ENCODE assay signal across 1 cellular context in the genomic region with DNA sequence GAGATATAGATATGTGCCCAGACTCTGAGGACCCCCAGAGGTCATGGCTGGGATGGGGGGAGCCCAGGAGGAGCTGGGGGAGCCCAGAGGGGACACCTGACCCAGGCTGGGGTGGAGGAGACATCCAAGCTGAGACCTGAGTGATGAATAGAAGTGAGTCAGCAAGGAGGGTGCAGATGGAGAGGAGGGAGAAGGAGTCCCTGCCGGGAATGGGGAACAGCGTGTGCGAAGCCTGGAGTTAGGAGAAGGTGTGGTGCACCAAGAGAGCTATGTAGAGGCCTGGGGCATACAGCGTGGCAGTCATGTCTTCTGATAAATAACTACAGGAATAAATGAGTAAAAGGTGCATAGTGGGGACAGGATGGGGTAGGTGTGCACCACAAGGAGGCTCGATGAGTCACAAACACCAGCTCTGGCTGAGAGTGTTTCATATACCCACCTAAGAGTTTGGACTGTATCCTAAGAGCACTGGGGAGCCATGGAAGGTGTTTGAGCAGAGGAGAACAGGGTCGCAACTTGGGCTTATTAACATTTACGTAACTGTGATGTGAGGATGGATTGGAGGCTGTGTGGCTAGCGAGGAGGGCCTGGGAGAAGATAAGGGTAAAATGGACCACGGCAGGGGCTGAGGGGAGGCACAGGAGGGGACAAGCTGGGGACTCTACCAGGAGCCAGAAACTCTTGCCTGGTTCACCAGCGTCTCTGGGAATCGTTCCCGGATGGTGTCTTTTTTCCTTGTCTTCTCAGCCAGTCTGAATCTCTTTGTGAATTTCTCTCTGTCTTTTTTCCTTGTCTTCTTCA.
TF ChIP-seq lines count a peak whose summit lies in the region.

No MANE protein-coding gene starts in this region.

TF ChIP-seq in K562, 482 proteins besides CTCF, POLR2A, EP300 and RAD21 (continued from another document):
- TF ChIP-seq, protein P1, sequence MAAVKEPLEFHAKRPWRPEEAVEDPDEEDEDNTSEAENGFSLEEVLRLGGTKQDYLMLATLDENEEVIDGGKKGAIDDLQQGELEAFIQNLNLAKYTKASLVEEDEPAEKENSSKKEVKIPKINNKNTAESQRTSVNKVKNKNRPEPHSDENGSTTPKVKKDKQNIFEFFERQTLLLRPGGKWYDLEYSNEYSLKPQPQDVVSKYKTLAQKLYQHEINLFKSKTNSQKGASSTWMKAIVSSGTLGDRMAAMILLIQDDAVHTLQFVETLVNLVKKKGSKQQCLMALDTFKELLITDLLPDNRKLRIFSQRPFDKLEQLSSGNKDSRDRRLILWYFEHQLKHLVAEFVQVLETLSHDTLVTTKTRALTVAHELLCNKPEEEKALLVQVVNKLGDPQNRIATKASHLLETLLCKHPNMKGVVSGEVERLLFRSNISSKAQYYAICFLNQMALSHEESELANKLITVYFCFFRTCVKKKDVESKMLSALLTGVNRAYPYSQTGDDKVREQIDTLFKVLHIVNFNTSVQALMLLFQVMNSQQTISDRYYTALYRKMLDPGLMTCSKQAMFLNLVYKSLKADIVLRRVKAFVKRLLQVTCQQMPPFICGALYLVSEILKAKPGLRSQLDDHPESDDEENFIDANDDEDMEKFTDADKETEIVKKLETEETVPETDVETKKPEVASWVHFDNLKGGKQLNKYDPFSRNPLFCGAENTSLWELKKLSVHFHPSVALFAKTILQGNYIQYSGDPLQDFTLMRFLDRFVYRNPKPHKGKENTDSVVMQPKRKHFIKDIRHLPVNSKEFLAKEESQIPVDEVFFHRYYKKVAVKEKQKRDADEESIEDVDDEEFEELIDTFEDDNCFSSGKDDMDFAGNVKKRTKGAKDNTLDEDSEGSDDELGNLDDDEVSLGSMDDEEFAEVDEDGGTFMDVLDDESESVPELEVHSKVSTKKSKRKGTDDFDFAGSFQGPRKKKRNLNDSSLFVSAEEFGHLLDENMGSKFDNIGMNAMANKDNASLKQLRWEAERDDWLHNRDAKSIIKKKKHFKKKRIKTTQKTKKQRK (IDR thresholded peaks at IDR 0.05; ENCODE audit: borderline replicate concordance, low read depth, low read length): no peak
- TF ChIP-seq RCOR1 (IDR thresholded peaks at IDR 0.05; ENCODE audit: borderline replicate concordance in 1 of 2, low read depth in 2 of 2, low read length in 2 of 2): 0 out of 4 replicates have a peak, but pooled peaks of 1 of the 2 experiments have one; percentile 35
- no peak for TF ChIP-seq KDM4B (IDR thresholded peaks at IDR 0.05; ENCODE audit: borderline replicate concordance in 2 of 2, low read depth in 1 of 2)
- TF ChIP-seq HOXB6 (CRISPR knock-in tag; IDR thresholded peaks at IDR 0.05; ENCODE audit: borderline replicate concordance): no peak
- TF ChIP-seq KAT7 (CRISPR knock-in tag; IDR thresholded peaks at IDR 0.05; ENCODE audit: borderline replicate concordance): no peak
- TF ChIP-seq PTBP1 (IDR thresholded peaks at IDR 0.05; ENCODE audit: low read depth, low read length): peak; percentile 77; the same call in 1 of the 2 replicates
- TF ChIP-seq BCOR (IDR thresholded peaks at IDR 0.05): peak; percentile 88
- TF ChIP-seq ZNF445 (CRISPR knock-in tag; IDR thresholded peaks at IDR 0.05; ENCODE audit: low read depth): no peak
- TF ChIP-seq, protein P2, sequence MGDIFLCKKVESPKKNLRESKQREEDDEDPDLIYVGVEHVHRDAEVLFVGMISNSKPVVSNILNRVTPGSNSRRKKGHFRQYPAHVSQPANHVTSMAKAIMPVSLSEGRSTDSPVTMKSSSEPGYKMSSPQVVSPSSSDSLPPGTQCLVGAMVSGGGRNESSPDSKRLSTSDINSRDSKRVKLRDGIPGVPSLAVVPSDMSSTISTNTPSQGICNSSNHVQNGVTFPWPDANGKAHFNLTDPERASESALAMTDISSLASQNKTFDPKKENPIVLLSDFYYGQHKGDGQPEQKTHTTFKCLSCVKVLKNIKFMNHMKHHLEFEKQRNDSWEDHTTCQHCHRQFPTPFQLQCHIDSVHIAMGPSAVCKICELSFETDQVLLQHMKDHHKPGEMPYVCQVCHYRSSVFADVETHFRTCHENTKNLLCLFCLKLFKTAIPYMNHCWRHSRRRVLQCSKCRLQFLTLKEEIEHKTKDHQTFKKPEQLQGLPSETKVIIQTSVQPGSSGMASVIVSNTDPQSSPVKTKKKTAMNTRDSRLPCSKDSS (IDR thresholded peaks at IDR 0.05; ENCODE audit: low read depth, partially characterized antibody): no peak
- no peak for TF ChIP-seq GTF2F1 (IDR thresholded peaks at IDR 0.05; ENCODE audit: low read depth, low read length)
- no peak for TF ChIP-seq ZNF785 (CRISPR knock-in tag; IDR thresholded peaks at IDR 0.05)
